Comparison of ENCODE assay signal across 23 cellular contexts in genomic region chr2:19688059-19688458, GRCh38.
"Had no signal": no experiment of that assay in that cellular context is flagged by ENCODE, and none has a peak within 500 bp of the region (broad histone marks: within the 10 kb centered on the region; RNA-seq: fewer than 3 reads in every experiment).

No MANE protein-coding gene starts in this region.

- H3K27ac ChIP-seq: SK-N-MC, stomach, upper lobe of left lung had no signal

- H3K27ac Mint-ChIP-seq: activated CD4-positive, alpha-beta memory T cell treated with anti-CD3 and anti-CD28 coated beads, Interleukin-2, amount 10 ng/mL, durations not matched to agents 7 days and 5 days; activated CD4-positive, alpha-beta T cell treated with anti-CD3 and anti-CD28 coated beads, Interleukin-2, amount 10 ng/mL, durations not matched to agents 24 days and 14 days; activated CD8-positive, alpha-beta memory T cell treated with anti-CD3 and anti-CD28 coated beads, Interleukin-2, amount 10 ng/mL, durations not matched to agents 7 days and 5 days; activated naive CD8-positive, alpha-beta T cell treated with anti-CD3 and anti-CD28 coated beads, Interleukin-2, amount 50 U/mL, for 24 hours; activated T-helper 1 cell treated with anti-CD3 and anti-CD28 coated beads, Interleukin-12 subunit alpha, Interleukin-12 subunit beta, Interleukin-2, Interleukin-4 antibody, amounts not matched to agents 30 ng/mL and 10 ng/mL and 1 ng/mL, durations not matched to agents 14 hours and 24 hours and 36 hours; brain; nephron progenitor cell; stimulated activated memory B cell treated with anti-CD40 and anti-IgM and Interleukin-4, amounts not matched to agents 10 μg/mL and 1 μg/mL and 100 μg/mL, for 72 hours; T-helper 17 cell had no signal

- H3K9me3 ChIP-seq: sigmoid colon, stomach, upper lobe of left lung had no signal

- H3K36me3 ChIP-seq: sigmoid colon, stomach, upper lobe of left lung had no signal

- H3K4me3 Mint-ChIP-seq: activated CD4-positive, alpha-beta memory T cell treated with anti-CD3 and anti-CD28 coated beads, Interleukin-2, amount 10 ng/mL, durations not matched to agents 7 days and 5 days; activated CD4-positive, alpha-beta T cell treated with anti-CD3 and anti-CD28 coated beads, Interleukin-2, amount 10 ng/mL, durations not matched to agents 24 days and 14 days; activated CD8-positive, alpha-beta memory T cell treated with anti-CD3 and anti-CD28 coated beads, Interleukin-2, amount 10 ng/mL, durations not matched to agents 7 days and 5 days; activated naive CD8-positive, alpha-beta T cell treated with anti-CD3 and anti-CD28 coated beads, Interleukin-2, amount 50 U/mL, for 24 hours; activated T-helper 1 cell treated with anti-CD3 and anti-CD28 coated beads, Interleukin-12 subunit alpha, Interleukin-12 subunit beta, Interleukin-2, Interleukin-4 antibody, amounts not matched to agents 30 ng/mL and 10 ng/mL and 1 ng/mL, durations not matched to agents 14 hours and 24 hours and 36 hours; brain; nephron progenitor cell; stimulated activated memory B cell treated with anti-CD40 and anti-IgM and Interleukin-4, amounts not matched to agents 10 μg/mL and 1 μg/mL and 100 μg/mL, for 72 hours; T-helper 17 cell had no signal

- H3K36me3 Mint-ChIP-seq: activated CD8-positive, alpha-beta memory T cell treated with anti-CD3 and anti-CD28 coated beads, Interleukin-2, amount 10 ng/mL, durations not matched to agents 7 days and 5 days; brain; stimulated activated memory B cell treated with anti-CD40 and anti-IgM and Interleukin-4, amounts not matched to agents 10 μg/mL and 1 μg/mL and 100 μg/mL, for 72 hours had no signal

- H3K27me3 Mint-ChIP-seq: activated CD4-positive, alpha-beta T cell treated with anti-CD3 and anti-CD28 coated beads, Interleukin-2, amount 10 ng/mL, durations not matched to agents 24 days and 14 days; activated CD8-positive, alpha-beta memory T cell treated with anti-CD3 and anti-CD28 coated beads, Interleukin-2, amount 10 ng/mL, durations not matched to agents 7 days and 5 days; brain; stimulated activated memory B cell treated with anti-CD40 and anti-IgM and Interleukin-4, amounts not matched to agents 10 μg/mL and 1 μg/mL and 100 μg/mL, for 72 hours had no signal

- DNase-seq: activated CD4-positive, alpha-beta memory T cell treated with anti-CD3 and anti-CD28 coated beads, Interleukin-2, amount 10 ng/mL, durations not matched to agents 7 days and 5 days; activated CD4-positive, alpha-beta T cell treated with anti-CD3 and anti-CD28 coated beads, Interleukin-2, amount 10 ng/mL, durations not matched to agents 24 days and 14 days; activated CD8-positive, alpha-beta memory T cell treated with anti-CD3 and anti-CD28 coated beads, Interleukin-2, amount 10 ng/mL, durations not matched to agents 7 days and 5 days; activated gamma-delta T cell; activated naive CD4-positive, alpha-beta T cell treated with anti-CD3 and anti-CD28 coated beads, Interleukin-2, amount 50 U/mL, for 16 hours; activated naive CD8-positive, alpha-beta T cell treated with anti-CD3 and anti-CD28 coated beads, Interleukin-2, amount 50 U/mL, for 24 hours; caudate nucleus; dermis blood vessel endothelial cell; effector memory CD4-positive, alpha-beta T cell; nephron progenitor cell; nucleus accumbens; sigmoid colon; stimulated activated CD4-positive, alpha-beta T cell treated with anti-CD3 and anti-CD28 coated beads, Interleukin-15, amount 100 ng/mL, for 24 hours; stomach; SW 1271; T-helper 17 cell had no signal

- ATAC-seq: activated CD4-positive, CD25-positive, alpha-beta regulatory T cell treated with anti-CD3 and anti-CD28 coated beads, Interleukin-2, amount 50 U/mL, for 24 hours; activated CD8-positive, alpha-beta memory T cell treated with anti-CD3 and anti-CD28 coated beads, Interleukin-2, amount 10 ng/mL, durations not matched to agents 7 days and 5 days; activated naive CD8-positive, alpha-beta T cell treated with anti-CD3 and anti-CD28 coated beads, Interleukin-2, amount 50 U/mL, for 24 hours; stimulated activated memory B cell treated with anti-CD40 and anti-IgM and Interleukin-4, amounts not matched to agents 10 μg/mL and 1 μg/mL and 100 μg/mL, for 72 hours; T-helper 17 cell had no signal

- H3K4me1 ChIP-seq: upper lobe of left lung had no signal

- H3K27me3 ChIP-seq: sigmoid colon, stomach, upper lobe of left lung had no signal

- H3K9me3 Mint-ChIP-seq: activated CD4-positive, alpha-beta memory T cell treated with anti-CD3 and anti-CD28 coated beads, Interleukin-2, amount 10 ng/mL, durations not matched to agents 7 days and 5 days; activated CD4-positive, alpha-beta T cell treated with anti-CD3 and anti-CD28 coated beads, Interleukin-2, amount 10 ng/mL, durations not matched to agents 24 days and 14 days; activated naive CD8-positive, alpha-beta T cell treated with anti-CD3 and anti-CD28 coated beads, Interleukin-2, amount 50 U/mL, for 24 hours; activated T-helper 1 cell treated with anti-CD3 and anti-CD28 coated beads, Interleukin-12 subunit alpha, Interleukin-12 subunit beta, Interleukin-2, Interleukin-4 antibody, amounts not matched to agents 30 ng/mL and 10 ng/mL and 1 ng/mL, durations not matched to agents 14 hours and 24 hours and 36 hours; brain; nephron progenitor cell; stimulated activated memory B cell treated with anti-CD40 and anti-IgM and Interleukin-4, amounts not matched to agents 10 μg/mL and 1 μg/mL and 100 μg/mL, for 72 hours had no signal

- H3K4me1 Mint-ChIP-seq: activated CD4-positive, alpha-beta memory T cell treated with anti-CD3 and anti-CD28 coated beads, Interleukin-2, amount 10 ng/mL, durations not matched to agents 7 days and 5 days; activated CD4-positive, alpha-beta T cell treated with anti-CD3 and anti-CD28 coated beads, Interleukin-2, amount 10 ng/mL, durations not matched to agents 24 days and 14 days; activated CD8-positive, alpha-beta memory T cell treated with anti-CD3 and anti-CD28 coated beads, Interleukin-2, amount 10 ng/mL, durations not matched to agents 7 days and 5 days; activated naive CD8-positive, alpha-beta T cell treated with anti-CD3 and anti-CD28 coated beads, Interleukin-2, amount 50 U/mL, for 24 hours; stimulated activated memory B cell treated with anti-CD40 and anti-IgM and Interleukin-4, amounts not matched to agents 10 μg/mL and 1 μg/mL and 100 μg/mL, for 72 hours; T-helper 17 cell had no signal

- H3K4me3 ChIP-seq: sigmoid colon, SK-N-MC, smooth muscle cell, stomach, upper lobe of left lung had no signal
